In the genomic region with DNA sequence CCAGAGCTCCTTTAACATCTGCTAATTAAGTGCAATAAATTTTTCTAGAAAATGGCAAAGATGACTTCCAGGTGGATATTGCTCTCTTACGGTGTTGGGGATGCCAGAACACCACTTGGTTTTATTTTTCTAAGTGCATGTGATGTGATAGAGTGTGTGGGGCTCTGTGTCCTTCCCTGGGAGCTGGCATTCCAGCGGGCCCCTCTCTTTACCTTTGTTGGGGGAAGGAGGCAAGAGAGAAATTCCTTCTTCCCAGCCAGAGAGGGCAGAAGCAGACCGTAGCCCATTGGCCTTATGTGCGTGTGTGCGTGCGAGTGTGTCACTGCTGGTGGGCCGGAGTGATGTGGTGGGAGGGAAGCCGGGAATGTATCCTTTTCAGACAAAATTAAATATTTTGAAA, we compare ENCODE assay signal across 2 cellular contexts.
TF ChIP-seq lines count a peak whose summit lies in the region.

No MANE protein-coding gene starts in this region.

TF ChIP-seq in H1, 55 proteins besides CTCF, POLR2A, EP300 and RAD21:
- TF ChIP-seq YY1 (IDR thresholded peaks at IDR 0.05; ENCODE audit: low read depth, low read length) (no peak), SIRT6 (IDR thresholded peaks at IDR 0.05; ENCODE audit: low read length) (no peak), SIN3A (conservative IDR thresholded peaks at IDR 0.05 in 1 of 2, IDR thresholded peaks at IDR 0.05 in 1 of 2; ENCODE audit: low read depth in 1 of 2, low read length in 2 of 2) (no peak), RFX5 (IDR thresholded peaks at IDR 0.05; ENCODE audit: borderline replicate concordance, low read depth, low read length) (no peak), TEAD4 (IDR thresholded peaks at IDR 0.05; ENCODE audit: low read depth, low read length) (peak; percentile 36; the same call in 1 of the 2 replicates), HDAC2 (IDR thresholded peaks at IDR 0.05; ENCODE audit: borderline replicate concordance in 1 of 2, low read depth in 2 of 2, low read length in 2 of 2) (no peak), CBX5 (IDR thresholded peaks at IDR 0.05; ENCODE audit: low read depth, low read length) (no peak)

TF ChIP-seq in liver, 16 proteins besides CTCF, POLR2A, EP300 and RAD21:
- TF ChIP-seq, protein P1, sequence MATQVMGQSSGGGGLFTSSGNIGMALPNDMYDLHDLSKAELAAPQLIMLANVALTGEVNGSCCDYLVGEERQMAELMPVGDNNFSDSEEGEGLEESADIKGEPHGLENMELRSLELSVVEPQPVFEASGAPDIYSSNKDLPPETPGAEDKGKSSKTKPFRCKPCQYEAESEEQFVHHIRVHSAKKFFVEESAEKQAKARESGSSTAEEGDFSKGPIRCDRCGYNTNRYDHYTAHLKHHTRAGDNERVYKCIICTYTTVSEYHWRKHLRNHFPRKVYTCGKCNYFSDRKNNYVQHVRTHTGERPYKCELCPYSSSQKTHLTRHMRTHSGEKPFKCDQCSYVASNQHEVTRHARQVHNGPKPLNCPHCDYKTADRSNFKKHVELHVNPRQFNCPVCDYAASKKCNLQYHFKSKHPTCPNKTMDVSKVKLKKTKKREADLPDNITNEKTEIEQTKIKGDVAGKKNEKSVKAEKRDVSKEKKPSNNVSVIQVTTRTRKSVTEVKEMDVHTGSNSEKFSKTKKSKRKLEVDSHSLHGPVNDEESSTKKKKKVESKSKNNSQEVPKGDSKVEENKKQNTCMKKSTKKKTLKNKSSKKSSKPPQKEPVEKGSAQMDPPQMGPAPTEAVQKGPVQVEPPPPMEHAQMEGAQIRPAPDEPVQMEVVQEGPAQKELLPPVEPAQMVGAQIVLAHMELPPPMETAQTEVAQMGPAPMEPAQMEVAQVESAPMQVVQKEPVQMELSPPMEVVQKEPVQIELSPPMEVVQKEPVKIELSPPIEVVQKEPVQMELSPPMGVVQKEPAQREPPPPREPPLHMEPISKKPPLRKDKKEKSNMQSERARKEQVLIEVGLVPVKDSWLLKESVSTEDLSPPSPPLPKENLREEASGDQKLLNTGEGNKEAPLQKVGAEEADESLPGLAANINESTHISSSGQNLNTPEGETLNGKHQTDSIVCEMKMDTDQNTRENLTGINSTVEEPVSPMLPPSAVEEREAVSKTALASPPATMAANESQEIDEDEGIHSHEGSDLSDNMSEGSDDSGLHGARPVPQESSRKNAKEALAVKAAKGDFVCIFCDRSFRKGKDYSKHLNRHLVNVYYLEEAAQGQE (IDR thresholded peaks at IDR 0.05), result no peak
- TF ChIP-seq FOXA1 (IDR thresholded peaks at IDR 0.05) (no peak), RXRA (IDR thresholded peaks at IDR 0.05) (no peak), EGR1 (IDR thresholded peaks at IDR 0.05; ENCODE audit: low read depth in 2 of 2) (no peak), SP1 (IDR thresholded peaks at IDR 0.05) (no peak), HNF4A (conservative IDR thresholded peaks at IDR 0.05) (no peak), FOXA2 (IDR thresholded peaks at IDR 0.05) (no peak)
